In genomic region chr14:101852785-101853184, GRCh38 we compare ENCODE assay signal across 1 cellular context.
TF ChIP-seq lines count a peak whose summit lies in the region.

No MANE protein-coding gene starts in this region.

TF ChIP-seq in K562, 482 proteins besides CTCF, POLR2A, EP300 and RAD21 (continued from another document):
- TF ChIP-seq, protein P1, sequence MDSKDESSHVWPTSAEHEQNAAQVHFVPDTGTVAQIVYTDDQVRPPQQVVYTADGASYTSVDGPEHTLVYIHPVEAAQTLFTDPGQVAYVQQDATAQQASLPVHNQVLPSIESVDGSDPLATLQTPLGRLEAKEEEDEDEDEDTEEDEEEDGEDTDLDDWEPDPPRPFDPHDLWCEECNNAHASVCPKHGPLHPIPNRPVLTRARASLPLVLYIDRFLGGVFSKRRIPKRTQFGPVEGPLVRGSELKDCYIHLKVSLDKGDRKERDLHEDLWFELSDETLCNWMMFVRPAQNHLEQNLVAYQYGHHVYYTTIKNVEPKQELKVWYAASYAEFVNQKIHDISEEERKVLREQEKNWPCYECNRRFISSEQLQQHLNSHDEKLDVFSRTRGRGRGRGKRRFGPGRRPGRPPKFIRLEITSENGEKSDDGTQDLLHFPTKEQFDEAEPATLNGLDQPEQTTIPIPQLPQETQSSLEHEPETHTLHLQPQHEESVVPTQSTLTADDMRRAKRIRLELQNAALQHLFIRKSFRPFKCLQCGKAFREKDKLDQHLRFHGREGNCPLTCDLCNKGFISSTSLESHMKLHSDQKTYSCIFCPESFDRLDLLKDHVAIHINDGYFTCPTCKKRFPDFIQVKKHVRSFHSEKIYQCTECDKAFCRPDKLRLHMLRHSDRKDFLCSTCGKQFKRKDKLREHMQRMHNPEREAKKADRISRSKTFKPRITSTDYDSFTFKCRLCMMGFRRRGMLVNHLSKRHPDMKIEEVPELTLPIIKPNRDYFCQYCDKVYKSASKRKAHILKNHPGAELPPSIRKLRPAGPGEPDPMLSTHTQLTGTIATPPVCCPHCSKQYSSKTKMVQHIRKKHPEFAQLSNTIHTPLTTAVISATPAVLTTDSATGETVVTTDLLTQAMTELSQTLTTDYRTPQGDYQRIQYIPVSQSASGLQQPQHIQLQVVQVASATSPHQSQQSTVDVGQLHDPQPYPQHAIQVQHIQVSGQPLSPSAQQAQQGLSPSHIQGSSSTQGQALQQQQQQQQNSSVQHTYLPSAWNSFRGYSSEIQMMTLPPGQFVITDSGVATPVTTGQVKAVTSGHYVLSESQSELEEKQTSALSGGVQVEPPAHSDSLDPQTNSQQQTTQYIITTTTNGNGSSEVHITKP (IDR thresholded peaks at IDR 0.05; ENCODE audit: partially characterized antibody), result peak; percentile 51
